8 cellular contexts compared by ENCODE assay signal in the genomic region with DNA sequence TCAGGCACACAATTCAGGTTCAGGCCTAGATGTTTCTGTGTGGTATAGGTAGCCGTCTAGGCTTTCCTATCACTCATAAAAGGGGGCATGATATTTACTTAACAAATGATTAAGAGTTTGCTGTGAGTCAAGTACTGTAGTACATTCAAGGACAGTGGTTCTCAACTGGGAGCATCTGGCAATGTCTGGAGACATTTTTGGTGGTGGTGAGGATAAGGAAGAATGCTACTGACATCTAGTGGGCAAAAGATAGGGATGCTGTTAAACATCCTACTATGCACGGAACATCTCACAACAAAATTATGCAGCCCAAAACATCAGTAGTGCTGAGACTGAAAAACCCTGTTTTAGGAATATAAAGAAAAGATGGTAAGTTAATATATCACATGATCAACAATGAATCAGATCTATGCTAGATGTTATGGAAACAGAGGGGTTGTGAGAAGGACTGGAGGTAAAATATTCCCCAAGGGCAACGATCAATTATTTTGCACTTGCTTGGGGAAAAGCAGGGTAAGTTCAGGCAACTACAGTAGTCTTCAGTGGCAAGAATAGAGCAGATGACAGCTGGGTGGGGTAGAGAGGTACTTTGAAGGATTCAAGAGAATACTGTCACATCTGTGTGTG. TPM values are rescaled to one million over a fixed set of nuclear protein-coding genes. Genes with fewer than 3 reads are reported as not detected.
DNase-seq lines count a peak whose midpoint lies in the region; ATAC-seq and TF ChIP-seq lines count a peak whose summit lies in the region.

No MANE protein-coding gene starts in this region.

- peaks cover 94% of the 10 kb centered on the region for H3K36me3 Mint-ChIP-seq in activated T-cell treated with anti-CD3 and anti-CD28 coated beads, Interleukin-2, amount 50 U/mL, for 24 hours (ENCODE audit: low read depth)
- H3K36me3 Mint-ChIP-seq in nephron (ENCODE audit: low read depth), result peaks cover 64% of the 10 kb centered on the region

- CTCF ChIA-PET in mammary epithelial cell (lab: Charles Lee; ENCODE audit: low non-redundant PET), result interaction anchor here (0.5 kb wide), 1 partner anchor 244 kb away, joined by 4 read pairs; no protein-coding TSS in a partner anchor

- TF ChIP-seq CTCF in mammary epithelial cell (conservative IDR thresholded peaks at IDR 0.05 in 1 of 2, IDR thresholded peaks at IDR 0.05 in 1 of 2; ENCODE audit: extremely low read depth in 1 of 2, insufficient read depth in 1 of 2, low read depth in 1 of 2, low read length in 2 of 2) (peak; percentile 45 to 47), nephron (IDR thresholded peaks at IDR 0.05; ENCODE audit: unreplicated experiment in 3 of 3) (peak; percentile 52 to 68 (median 59))

- in situ Hi-C loops in mammary epithelial cell (cut with MboI; ENCODE audit: low sequenced_read_pairs in 2 of 2), result no loop called here

- H3K27ac Mint-ChIP-seq in activated T-cell treated with anti-CD3 and anti-CD28 coated beads, Interleukin-2, amount 50 U/mL, for 24 hours, result peak overlapping the region; percentile 75
- no peak overlapping the region for H3K27ac Mint-ChIP-seq in nephron

- H3K4me3 ChIP-seq in mammary epithelial cell (replicated peaks in 1 of 3; ENCODE audit: insufficient read depth in 1 of 3, low read depth in 2 of 3, low read length in 3 of 3), result no peak overlapping the region

- peaks cover 32% of the 10 kb centered on the region for H3K4me1 ChIP-seq in mammary epithelial cell (ENCODE audit: insufficient read depth, low read length)

- H3K4me2 ChIP-seq in mammary epithelial cell (ENCODE audit: insufficient read depth, low read depth, low read length), result no peak overlapping the region

- no peaks in the 10 kb centered on the region for H4K20me1 ChIP-seq in mammary epithelial cell (ENCODE audit: insufficient read depth, low read length)

- H3K4me1 Mint-ChIP-seq in activated T-cell treated with anti-CD3 and anti-CD28 coated beads, Interleukin-2, amount 50 U/mL, for 24 hours (ENCODE audit: low read depth), result peaks cover 43% of the 10 kb centered on the region
- peaks cover 26% of the 10 kb centered on the region for H3K4me1 Mint-ChIP-seq in nephron

- no peak for DNase-seq in activated T-cell treated with anti-CD3 and anti-CD28 coated beads, Interleukin-2, amount 50 U/mL, for 24 hours
- no peak for DNase-seq in activated T-cell treated with anti-CD3 and anti-CD28 coated beads, Interleukin-2, amount 50 U/mL, for 1 hour
- DNase-seq in NCI-H2171 (lab: John Stamatoyannopoulos, UW), result peak; percentile 1
- peak; percentile 44 for DNase-seq in mammary epithelial cell
- no peak for DNase-seq in SHP77 (lab: John Stamatoyannopoulos, UW)

- peaks cover 57% of the 10 kb centered on the region for H3K79me2 ChIP-seq in mammary epithelial cell (ENCODE audit: insufficient read depth, low read length)

- H3K9me3 Mint-ChIP-seq in activated T-cell treated with anti-CD3 and anti-CD28 coated beads, Interleukin-2, amount 50 U/mL, for 24 hours, result no peaks in the 10 kb centered on the region
- no peaks in the 10 kb centered on the region for H3K9me3 Mint-ChIP-seq in nephron

- H3K9me3 ChIP-seq in mammary epithelial cell (replicated peaks; ENCODE audit: insufficient read depth, low read length), result no peaks in the 10 kb centered on the region

- no peak overlapping the region for H3K9ac ChIP-seq in mammary epithelial cell (ENCODE audit: insufficient read depth, low read length)

- no peak overlapping the region for H2AFZ ChIP-seq in mammary epithelial cell (ENCODE audit: low read depth, low read length)

- no peaks in the 10 kb centered on the region for H3K27me3 ChIP-seq in mammary epithelial cell (ENCODE audit: insufficient read depth, low read length)

- H3K4me3 Mint-ChIP-seq in activated T-cell treated with anti-CD3 and anti-CD28 coated beads, Interleukin-2, amount 50 U/mL, for 24 hours, result no peak overlapping the region
- peak overlapping the region in 1 of 3 experiments; percentile 1 for H3K4me3 Mint-ChIP-seq in nephron

- dilution Hi-C loops in mammary epithelial cell (cut with HindIII; ENCODE audit: low sequenced_read_pairs), result no loop called here

- peaks cover 56% of the 10 kb centered on the region for H3K36me3 ChIP-seq in mammary epithelial cell (ENCODE audit: insufficient read depth, low read length)

- WGBS in mammary epithelial cell (ENCODE audit: low coverage, missing lambda C conversion rate), result 65% methylated on average over 3 of the region's 3 CpGs

- no peak overlapping the region for H3K27ac ChIP-seq in mammary epithelial cell (ENCODE audit: insufficient read depth, low read depth, low read length)

- H3K27me3 Mint-ChIP-seq in activated T-cell treated with anti-CD3 and anti-CD28 coated beads, Interleukin-2, amount 50 U/mL, for 24 hours, result no peaks in the 10 kb centered on the region
- H3K27me3 Mint-ChIP-seq in nephron (ENCODE audit: low read depth), result no peaks in the 10 kb centered on the region

- intact Hi-C loops in mammary epithelial cell (cut with micrococcal nuclease), result loop anchor here (10.0 kb wide), 1 partner anchor 461 kb away; no protein-coding TSS in a partner anchor

- no peak for ATAC-seq in GM18517 (IDR thresholded peaks at IDR 0.05; ENCODE audit: unreplicated experiment)
- no peak for ATAC-seq in HG03442 (IDR thresholded peaks at IDR 0.05; ENCODE audit: unreplicated experiment)

- BruUV-seq in mammary epithelial cell (replicated peaks; lab: Mats Ljungman, UMichigan), result no TSS peak

RNA-seq across cellular contexts. Expression of gene DNTTIP2, which starts 4.9 kb away (rescaled TPM):
- 10 to 100 TPM; 40.5 to 74.9 TPM for total RNA-seq in mammary epithelial cell
- polyA plus RNA-seq in mammary epithelial cell, result 22.1 TPM
- polyA minus RNA-seq in mammary epithelial cell, result 12.2 TPM

RNA-seq across cellular contexts. Expression of gene GCLM, which starts 35.1 kb away (rescaled TPM):
- total RNA-seq in mammary epithelial cell, result 100 to 1,000 TPM in 1 of 2 donors, 10 to 100 TPM in 1; 96.5 to 129 TPM
- polyA plus RNA-seq in mammary epithelial cell, result 108 TPM
- polyA minus RNA-seq in mammary epithelial cell, result 123 TPM

Comparison
In these comparisons a context has a peak if more than half of its experiments do, and no peak if none do; other contexts are left out.
1. DNase-seq: peak in NCI-H2171 (single experiment) and mammary epithelial cell (single experiment); none in activated T-cell treated with anti-CD3 and anti-CD28 coated beads, Interleukin-2, amount 50 U/mL, for 24 hours (single experiment), activated T-cell treated with anti-CD3 and anti-CD28 coated beads, Interleukin-2, amount 50 U/mL, for 1 hour (single experiment) and SHP77 (0 of 2).